ENCODE assay signal across 6 cellular contexts in genomic region chr21:21468003-21468402, GRCh38.
"Had no signal": no experiment of that assay in that cellular context is flagged by ENCODE, and none has a peak within 500 bp of the region (broad histone marks: within the 10 kb centered on the region; RNA-seq: fewer than 3 reads in every experiment).

No MANE protein-coding gene starts in this region.

- H2AFZ ChIP-seq: GM23338 had no signal

- H3K4me3 ChIP-seq: GM23338 had no signal

- H3K4me2 ChIP-seq: GM23338 had no signal

- ATAC-seq: GM23338 had no signal

- FAIRE-seq: H1, H54, HTR-8/SVneo had no signal

- DNase-seq: H9, HCEC 1CT had no signal
